ENCODE assay signal across 28 cellular contexts in genomic region chr7:36091571-36092176, GRCh38.
"Had no signal": no experiment of that assay in that cellular context is flagged by ENCODE, and none has a peak within 500 bp of the region (broad histone marks: within the 10 kb centered on the region; RNA-seq: fewer than 3 reads in every experiment).

No MANE protein-coding gene starts in this region.

- H3K4me1 ChIP-seq: ascending aorta, prostate gland, tibial nerve had no signal

- H3K27me3 ChIP-seq: ascending aorta, brain microvascular endothelial cell, dorsolateral prefrontal cortex, tibial nerve had no signal

- DNase-seq: activated CD4-positive, alpha-beta T cell treated with anti-CD3 and anti-CD28 coated beads for 48 hours; activated CD4-positive, alpha-beta T cell treated with anti-CD3 and anti-CD28 coated beads, Interleukin-2, amount 50 U/mL, for 48 hours; activated CD8-positive, alpha-beta memory T cell treated with anti-CD3 and anti-CD28 coated beads for 24 hours; activated effector memory CD4-positive, alpha-beta T cell treated with Interleukin-2 at 50 U/mL for 16 hours; activated naive CD4-positive, alpha-beta T cell treated with anti-CD3 and anti-CD28 coated beads, Interleukin-2, amount 10 ng/mL, durations not matched to agents 7 days and 5 days; activated naive CD8-positive, alpha-beta T cell treated with anti-CD3 and anti-CD28 coated beads, Interleukin-2, amount 10 ng/mL, durations not matched to agents 7 days and 5 days; brain microvascular endothelial cell; dorsolateral prefrontal cortex; effector memory CD4-positive, alpha-beta T cell; glutamatergic neuron; islet precursor cell; left cardiac atrium; mammary epithelial cell; natural killer cell; retina; stimulated activated CD4-positive, alpha-beta T cell treated with anti-CD3 and anti-CD28 coated beads, Interleukin-15, amount 100 ng/mL, for 24 hours; stimulated activated CD4-positive, alpha-beta T cell treated with anti-CD3 and anti-CD28 coated beads, Interleukin-2, amount 100 ng/mL, for 24 hours; stimulated activated naive CD4-positive, alpha-beta T cell; T-helper 9 cell had no signal

- H3K27ac ChIP-seq: ascending aorta, brain microvascular endothelial cell, coronary artery, dorsolateral prefrontal cortex, prostate gland, tibial nerve, VCaP had no signal

- ATAC-seq: left cardiac atrium, natural killer cell had no signal

- FAIRE-seq: frontal cortex, TTC549, urothelium cell line had no signal

- H3K4me2 ChIP-seq: smooth muscle cell had no signal

- H3K4me3 ChIP-seq: ascending aorta, coronary artery, dorsolateral prefrontal cortex, prostate gland, smooth muscle cell, tibial nerve had no signal

- H3K36me3 ChIP-seq: ascending aorta, brain microvascular endothelial cell, prostate gland, tibial nerve had no signal

- H3K9me3 ChIP-seq: ascending aorta, prostate gland, tibial nerve had no signal
